In genomic region chr1:46175243-46175642, GRCh38 we compare ENCODE assay signal across 1 cellular context.
TF ChIP-seq lines count a peak whose summit lies in the region.

No MANE protein-coding gene starts in this region.

TF ChIP-seq in GM23338, 12 proteins besides CTCF, POLR2A, EP300 and RAD21:
- TF ChIP-seq POLR2AphosphoS5 (IDR thresholded peaks at IDR 0.05; ENCODE audit: low read depth) (no peak), NANOG (IDR thresholded peaks at IDR 0.05; ENCODE audit: borderline replicate concordance) (no peak), ZNF114 (CRISPR knock-in tag; IDR thresholded peaks at IDR 0.05) (no peak), CREB1 (CRISPR knock-in tag; IDR thresholded peaks at IDR 0.05; ENCODE audit: low read depth) (no peak), EZH2 (IDR thresholded peaks at IDR 0.05; ENCODE audit: low read depth, unreplicated experiment) (no peak), ZNF331 (CRISPR knock-in tag; IDR thresholded peaks at IDR 0.05; ENCODE audit: low read depth) (no peak), JUNB (IDR thresholded peaks at IDR 0.05; ENCODE audit: unreplicated experiment) (no peak)
